In the genomic region with DNA sequence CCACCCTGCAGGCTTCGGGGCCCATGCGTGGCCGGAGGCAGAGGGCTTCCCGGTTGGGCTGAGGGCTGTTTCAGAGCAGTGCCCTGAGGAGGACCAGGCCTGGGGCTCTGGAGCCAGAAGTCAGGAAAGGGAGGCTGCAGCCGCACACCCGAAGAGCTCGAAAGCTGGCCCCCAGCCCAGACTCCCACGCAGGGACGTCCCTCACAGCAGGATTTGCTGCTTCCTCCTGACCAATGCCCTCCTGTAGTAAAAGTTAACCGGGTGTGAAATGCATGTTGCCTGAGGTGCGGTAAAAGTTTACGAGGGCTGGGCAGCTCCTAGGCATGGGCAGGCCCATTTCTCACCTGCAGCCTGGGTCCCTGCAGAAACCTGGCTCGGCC, we compare ENCODE assay signal across 11 cellular contexts.
DNase-seq lines count a peak whose midpoint lies in the region; ATAC-seq and TF ChIP-seq lines count a peak whose summit lies in the region.
"Had no signal": no experiment of that assay in that cellular context is flagged by ENCODE, and none has a peak within 500 bp of the region (broad histone marks: within the 10 kb centered on the region; RNA-seq: fewer than 3 reads in every experiment).

No MANE protein-coding gene starts in this region.

- peaks cover 4% of the 10 kb centered on the region for H4K20me1 ChIP-seq in H9 (ENCODE audit: control insufficient read depth, insufficient read depth, insufficient read length)

- H3K4me2 ChIP-seq in H9 (ENCODE audit: insufficient read depth, insufficient read length, low read length) = no peak overlapping the region

- H3K56ac ChIP-seq in H9 (ENCODE audit: insufficient read length, low read depth, low read length) = no peak overlapping the region

- H2AK5ac ChIP-seq in H9 (ENCODE audit: insufficient read length, low read length) = no peak overlapping the region

- no peak overlapping the region for H2AFZ ChIP-seq in H9 (ENCODE audit: low read length)

- H3K9me3 ChIP-seq in H9 (ENCODE audit: control insufficient read depth, low read depth, low read length) (no peaks in the 10 kb centered on the region), iPS-20b (ENCODE audit: insufficient read depth, low read depth, low read length) (no peaks in the 10 kb centered on the region), sigmoid colon (no peaks in the 10 kb centered on the region)

- peak overlapping the region; percentile 61; the same call in 1 of the 2 replicates for H3K4me3 ChIP-seq in iPS-20b (ENCODE audit: low read length)
- no peak overlapping the region for H3K4me3 ChIP-seq in sigmoid colon
- H3K4me3 ChIP-seq: GM12878 had no signal

- no peak overlapping the region for H3T11ph ChIP-seq in H9 (ENCODE audit: low read length)

- peaks cover 3% of the 10 kb centered on the region for H3K27me3 Mint-ChIP-seq in H9 (ENCODE audit: low read depth)
- no peaks in the 10 kb centered on the region for H3K27me3 Mint-ChIP-seq in activated CD4-positive, alpha-beta memory T cell treated with anti-CD3 and anti-CD28 coated beads, Interleukin-2, amount 10 ng/mL, durations not matched to agents 7 days and 5 days

- H3K79me2 ChIP-seq in H9 (ENCODE audit: insufficient read depth, low read length) = no peaks in the 10 kb centered on the region

- H4K5ac ChIP-seq in H9 (ENCODE audit: insufficient read length, low read depth, low read length) = no peak overlapping the region

- WGBS in H9 (ENCODE audit: extremely low coverage, insufficient read length, low lambda C conversion rate) = no CpG with 5 or more reads among the region's 13 CpGs
- 29 to 53% methylated on average over 13 of the region's 13 CpGs for WGBS in sigmoid colon, 2 donors

- H3K79me1 ChIP-seq in H9 (ENCODE audit: insufficient read depth, low read depth, low read length, poor library complexity, severe bottlenecking) = no peaks in the 10 kb centered on the region

- POLR2A ChIA-PET in activated CD4-positive, alpha-beta memory T cell treated with anti-CD3 and anti-CD28 coated beads, Interleukin-2, amount 10 ng/mL, durations not matched to agents 7 days and 5 days (lab: Charles Lee) = no interaction called here

- H2BK5ac ChIP-seq in H9 (ENCODE audit: insufficient read length, low read length) = no peak overlapping the region

- H3K4me1 Mint-ChIP-seq in H9 = peaks cover 17 to 35% of the 10 kb centered on the region in 2 experiments
- no peaks in the 10 kb centered on the region for H3K4me1 Mint-ChIP-seq in activated CD4-positive, alpha-beta memory T cell treated with anti-CD3 and anti-CD28 coated beads, Interleukin-2, amount 10 ng/mL, durations not matched to agents 7 days and 5 days

- no peaks in the 10 kb centered on the region for H3K36me3 ChIP-seq in iPS-20b (ENCODE audit: insufficient read depth, low read depth, low read length)
- no peaks in the 10 kb centered on the region for H3K36me3 ChIP-seq in sigmoid colon

- no peak overlapping the region; a peak in 1 of 7 replicates for H3K27ac Mint-ChIP-seq in H9
- H3K27ac Mint-ChIP-seq in activated CD4-positive, alpha-beta memory T cell treated with anti-CD3 and anti-CD28 coated beads, Interleukin-2, amount 10 ng/mL, durations not matched to agents 7 days and 5 days = no peak overlapping the region
- H3K27ac Mint-ChIP-seq: activated T-helper 1 cell treated with anti-CD3 and anti-CD28 coated beads, Interleukin-12 subunit alpha, Interleukin-12 subunit beta, Interleukin-2, Interleukin-4 antibody, amounts not matched to agents 30 ng/mL and 10 ng/mL and 1 ng/mL, durations not matched to agents 14 hours and 24 hours and 36 hours had no signal

- no peak overlapping the region for H3K4ac ChIP-seq in H9 (ENCODE audit: low read depth, low read length)

- peak overlapping the region in 1 of 2 experiments; percentile 52; a peak in 1 of 5 replicates for H3K4me3 Mint-ChIP-seq in H9
- no peak overlapping the region for H3K4me3 Mint-ChIP-seq in activated CD4-positive, alpha-beta memory T cell treated with anti-CD3 and anti-CD28 coated beads, Interleukin-2, amount 10 ng/mL, durations not matched to agents 7 days and 5 days
- H3K4me3 Mint-ChIP-seq: activated T-helper 1 cell treated with anti-CD3 and anti-CD28 coated beads, Interleukin-12 subunit alpha, Interleukin-12 subunit beta, Interleukin-2, Interleukin-4 antibody, amounts not matched to agents 30 ng/mL and 10 ng/mL and 1 ng/mL, durations not matched to agents 14 hours and 24 hours and 36 hours had no signal

- H3K9ac ChIP-seq in H9 (ENCODE audit: extremely low read depth, insufficient read length, low read length) (no peak overlapping the region), iPS-20b (ENCODE audit: low read depth, low read length) (peak overlapping the region; percentile 39; the same call in 1 of the 2 replicates)

- H3K23ac ChIP-seq in H9 (ENCODE audit: insufficient read length, low read depth, low read length) = no peak overlapping the region

- H3K36me3 Mint-ChIP-seq in H9 (ENCODE audit: insufficient read depth in 1 of 3, low read depth in 3 of 3) = no peaks in the 10 kb centered on the region
- no peaks in the 10 kb centered on the region for H3K36me3 Mint-ChIP-seq in activated CD4-positive, alpha-beta memory T cell treated with anti-CD3 and anti-CD28 coated beads, Interleukin-2, amount 10 ng/mL, durations not matched to agents 7 days and 5 days (ENCODE audit: low read depth)

- H3K27ac ChIP-seq in H9 (ENCODE audit: insufficient read length, low read depth, low read length) = no peak overlapping the region
- H3K27ac ChIP-seq in caudate nucleus (ENCODE audit: low read depth, low read length) = peak overlapping the region; percentile 68
- peak overlapping the region; percentile 5 for H3K27ac ChIP-seq in iPS-20b (ENCODE audit: low read length)
- peak overlapping the region; percentile 92 to 95 (median 94) for H3K27ac ChIP-seq in sigmoid colon

- no peak overlapping the region for H3K18ac ChIP-seq in H9 (ENCODE audit: insufficient read length, low read depth, low read length)

- no peaks in the 10 kb centered on the region for H3K27me3 ChIP-seq in H9 (ENCODE audit: insufficient read depth, low read length)
- H3K27me3 ChIP-seq in iPS-20b (ENCODE audit: insufficient read depth, low read length) = peaks cover 16% of the 10 kb centered on the region
- H3K27me3 ChIP-seq in sigmoid colon = peaks cover 0 to 11% (median 0%) of the 10 kb centered on the region in 3 donors

- H4K8ac ChIP-seq in H9 (replicated peaks; ENCODE audit: insufficient read length, low read depth, low read length) = no peak overlapping the region

- TF ChIP-seq POLR2A in sigmoid colon (IDR thresholded peaks at IDR 0.05) = no peak

- CTCF ChIA-PET in activated CD4-positive, alpha-beta memory T cell treated with anti-CD3 and anti-CD28 coated beads, Interleukin-2, amount 10 ng/mL, durations not matched to agents 7 days and 5 days (lab: Charles Lee) = no interaction called here

- intact Hi-C loops in sigmoid colon (cut with DNase I) = loop anchor here (1.0 kb wide), 1 partner anchor 39 kb away; no protein-coding TSS in a partner anchor

- H4K91ac ChIP-seq in H9 (ENCODE audit: insufficient read length, low read depth, low read length) = no peak overlapping the region

- no peak for TF ChIP-seq CTCF in H9 (conservative IDR thresholded peaks at IDR 0.05)
- no peak for TF ChIP-seq CTCF in sigmoid colon (IDR thresholded peaks at IDR 0.05)

- no peak overlapping the region for H2BK12ac ChIP-seq in H9 (ENCODE audit: insufficient read length, low read depth, low read length)

- DNase-seq in H9 (no peak), caudate nucleus (lab: John Stamatoyannopoulos, UW) (no peak), sigmoid colon (peak; percentile 85), cortex of kidney (lab: John Stamatoyannopoulos, UW) (no peak)
- DNase-seq in activated CD4-positive, alpha-beta memory T cell treated with anti-CD3 and anti-CD28 coated beads, Interleukin-2, amount 10 ng/mL, durations not matched to agents 7 days and 5 days = no peak
- no peak for DNase-seq in activated naive CD4-positive, alpha-beta T cell treated with anti-CD3 and anti-CD28 coated beads, Interleukin-2, amount 50 U/mL, for 16 hours
- DNase-seq: C1 segment of cervical spinal cord had no signal

- TF ChIP-seq EP300 in sigmoid colon (IDR thresholded peaks at IDR 0.05) = no peak

- ATAC-seq in GM19035 (IDR thresholded peaks at IDR 0.05; ENCODE audit: unreplicated experiment) = no peak
- ATAC-seq: GM12878 had no signal

- H2BK15ac ChIP-seq in H9 (ENCODE audit: low read depth, low read length) = no peak overlapping the region

- H3K4me1 ChIP-seq in H9 (ENCODE audit: insufficient read depth, low read length) = no peaks in the 10 kb centered on the region
- H3K4me1 ChIP-seq in iPS-20b (ENCODE audit: insufficient read depth, low read length) = peaks cover 8% of the 10 kb centered on the region; the same call in 1 of the 2 replicates
- peaks cover 0 to 50% (median 43%) of the 10 kb centered on the region in 4 donors for H3K4me1 ChIP-seq in sigmoid colon

- H2BK120ac ChIP-seq in H9 (ENCODE audit: low read depth, low read length, poor library complexity, severe bottlenecking) = no peak overlapping the region

- H3K9me3 Mint-ChIP-seq in H9 = no peaks in the 10 kb centered on the region
- no peaks in the 10 kb centered on the region for H3K9me3 Mint-ChIP-seq in activated CD4-positive, alpha-beta memory T cell treated with anti-CD3 and anti-CD28 coated beads, Interleukin-2, amount 10 ng/mL, durations not matched to agents 7 days and 5 days
- H3K9me3 Mint-ChIP-seq: activated T-helper 1 cell treated with anti-CD3 and anti-CD28 coated beads, Interleukin-12 subunit alpha, Interleukin-12 subunit beta, Interleukin-2, Interleukin-4 antibody, amounts not matched to agents 30 ng/mL and 10 ng/mL and 1 ng/mL, durations not matched to agents 14 hours and 24 hours and 36 hours had no signal

- no peak overlapping the region for H2BK20ac ChIP-seq in H9 (ENCODE audit: low read depth, low read length, poor library complexity, severe bottlenecking)

- H3K23me2 ChIP-seq in H9 (ENCODE audit: insufficient read length, low read depth, low read length, poor library complexity, severe bottlenecking) = no peaks in the 10 kb centered on the region

- 0 out of 2 replicates have a peak overlapping the region, but pooled peaks have one; percentile 6 for H3K14ac ChIP-seq in H9 (ENCODE audit: insufficient read depth, low read length)
